Comparison of ENCODE assay signal across 2 cellular contexts in genomic region chr1:227959325-227959860, GRCh38.
TF ChIP-seq lines count a peak whose summit lies in the region.

No MANE protein-coding gene starts in this region.

TF ChIP-seq in GM23338, 12 proteins besides CTCF, POLR2A, EP300 and RAD21:
- TF ChIP-seq REST (IDR thresholded peaks at IDR 0.05; ENCODE audit: unreplicated experiment) (no peak), EZH2phosphoT487 (IDR thresholded peaks at IDR 0.05; ENCODE audit: unreplicated experiment) (no peak), ZNF462 (CRISPR knock-in tag; IDR thresholded peaks at IDR 0.05) (no peak), ZNF114 (CRISPR knock-in tag; IDR thresholded peaks at IDR 0.05) (no peak), NANOG (IDR thresholded peaks at IDR 0.05; ENCODE audit: borderline replicate concordance) (no peak), ZNF331 (CRISPR knock-in tag; IDR thresholded peaks at IDR 0.05; ENCODE audit: low read depth) (no peak), STAT1 (IDR thresholded peaks at IDR 0.05; ENCODE audit: unreplicated experiment) (no peak), POLR2AphosphoS5 (IDR thresholded peaks at IDR 0.05; ENCODE audit: low read depth) (no peak)
- TF ChIP-seq, protein P1, sequence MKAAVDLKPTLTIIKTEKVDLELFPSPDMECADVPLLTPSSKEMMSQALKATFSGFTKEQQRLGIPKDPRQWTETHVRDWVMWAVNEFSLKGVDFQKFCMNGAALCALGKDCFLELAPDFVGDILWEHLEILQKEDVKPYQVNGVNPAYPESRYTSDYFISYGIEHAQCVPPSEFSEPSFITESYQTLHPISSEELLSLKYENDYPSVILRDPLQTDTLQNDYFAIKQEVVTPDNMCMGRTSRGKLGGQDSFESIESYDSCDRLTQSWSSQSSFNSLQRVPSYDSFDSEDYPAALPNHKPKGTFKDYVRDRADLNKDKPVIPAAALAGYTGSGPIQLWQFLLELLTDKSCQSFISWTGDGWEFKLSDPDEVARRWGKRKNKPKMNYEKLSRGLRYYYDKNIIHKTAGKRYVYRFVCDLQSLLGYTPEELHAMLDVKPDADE (IDR thresholded peaks at IDR 0.05) = no peak

TF ChIP-seq in IMR-90, 13 proteins besides CTCF, POLR2A, EP300 and RAD21 (continued from another document):
- TF ChIP-seq CHD1 (IDR thresholded peaks at IDR 0.05; ENCODE audit: low read depth, low read length) (no peak), RFX5 (IDR thresholded peaks at IDR 0.05; ENCODE audit: low read depth, low read length) (no peak), FOS (IDR thresholded peaks at IDR 0.05; ENCODE audit: low read depth, low read length) (no peak), SMC3 (IDR thresholded peaks at IDR 0.05; ENCODE audit: low read depth, low read length) (no peak), ELK1 (IDR thresholded peaks at IDR 0.05; ENCODE audit: borderline replicate concordance, low read depth, low read length) (no peak), MAZ (IDR thresholded peaks at IDR 0.05; ENCODE audit: borderline replicate concordance, low read depth, low read length) (no peak), CEBPB (IDR thresholded peaks at IDR 0.05; ENCODE audit: low read depth, low read length) (no peak), NFE2L2 (IDR thresholded peaks at IDR 0.05; ENCODE audit: low read depth, low read length) (no peak)
TF ChIP-seq in IMR-90: peak in this region for 0.
